In the genomic region with DNA sequence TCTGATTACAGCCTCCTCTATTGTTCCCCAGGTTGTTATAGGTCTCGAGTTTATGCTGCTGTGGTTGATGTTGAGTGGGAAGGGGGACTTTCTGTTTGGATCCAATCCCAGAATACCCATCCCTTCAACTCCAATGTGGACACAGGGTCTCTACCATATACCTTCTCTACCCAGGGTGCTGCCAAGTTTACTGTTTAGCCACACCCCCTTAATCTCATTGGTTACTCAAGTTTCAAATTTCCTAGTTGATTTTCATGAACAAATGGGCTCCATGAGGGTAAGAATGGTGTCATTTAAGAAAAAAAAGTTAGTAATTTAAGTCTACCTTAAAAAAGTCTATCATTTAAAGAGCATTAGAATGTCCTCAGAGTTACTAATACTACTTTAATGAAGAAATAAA, we compare ENCODE assay signal across 1 cellular context.
TF ChIP-seq lines count a peak whose summit lies in the region.

No MANE protein-coding gene starts in this region.

TF ChIP-seq in H1, 55 proteins besides CTCF, POLR2A, EP300 and RAD21 (continued from another document):
- TF ChIP-seq, protein P1, sequence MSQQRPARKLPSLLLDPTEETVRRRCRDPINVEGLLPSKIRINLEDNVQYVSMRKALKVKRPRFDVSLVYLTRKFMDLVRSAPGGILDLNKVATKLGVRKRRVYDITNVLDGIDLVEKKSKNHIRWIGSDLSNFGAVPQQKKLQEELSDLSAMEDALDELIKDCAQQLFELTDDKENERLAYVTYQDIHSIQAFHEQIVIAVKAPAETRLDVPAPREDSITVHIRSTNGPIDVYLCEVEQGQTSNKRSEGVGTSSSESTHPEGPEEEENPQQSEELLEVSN (IDR thresholded peaks at IDR 0.05), result no peak
- TF ChIP-seq SUZ12 (IDR thresholded peaks at IDR 0.05; ENCODE audit: low read length), result no peak
- TF ChIP-seq TCF12 (IDR thresholded peaks at IDR 0.05; ENCODE audit: low read depth, low read length), result no peak
- no peak for TF ChIP-seq SRF (IDR thresholded peaks at IDR 0.05; ENCODE audit: low read depth, low read length)
